14 cellular contexts compared by ENCODE assay signal in genomic region chr16:74623846-74624245, GRCh38.
"Had no signal": no experiment of that assay in that cellular context is flagged by ENCODE, and none has a peak within 500 bp of the region (broad histone marks: within the 10 kb centered on the region; RNA-seq: fewer than 3 reads in every experiment).

No MANE protein-coding gene starts in this region.

- H3K9me3 Mint-ChIP-seq: activated naive CD4-positive, alpha-beta T cell treated with anti-CD3 and anti-CD28 coated beads, Interleukin-2, amount 50 U/mL, for 72 hours; effector memory CD8-positive, alpha-beta T cell; memory B cell; naive B cell; stimulated activated naive B cell treated with anti-CD40 and anti-IgM and Interleukin-4, amounts not matched to agents 10 μg/mL and 1 μg/mL and 100 μg/mL, for 72 hours had no signal

- H3K27me3 Mint-ChIP-seq: effector memory CD8-positive, alpha-beta T cell; memory B cell; naive B cell; stimulated activated naive B cell treated with anti-CD40 and anti-IgM and Interleukin-4, amounts not matched to agents 10 μg/mL and 1 μg/mL and 100 μg/mL, for 72 hours had no signal

- DNase-seq: activated CD4-positive, alpha-beta T cell treated with anti-CD3 and anti-CD28 coated beads for 1 hour; activated gamma-delta T cell treated with Interleukin-2 at 50 U/mL for 16 hours; esophagus squamous epithelium; heart right ventricle; ovary; psoas muscle; sigmoid colon; stimulated activated CD4-positive, alpha-beta T cell treated with anti-CD3 and anti-CD28 coated beads, Interleukin-4, amount 100 ng/mL, for 4 hours; stimulated activated naive B cell treated with anti-CD40 and anti-IgM and Interleukin-4, amounts not matched to agents 10 μg/mL and 1 μg/mL and 100 μg/mL, for 72 hours; uterus had no signal

- H3K4me3 Mint-ChIP-seq: effector memory CD8-positive, alpha-beta T cell; memory B cell; naive B cell; stimulated activated naive B cell treated with anti-CD40 and anti-IgM and Interleukin-4, amounts not matched to agents 10 μg/mL and 1 μg/mL and 100 μg/mL, for 72 hours had no signal

- ATAC-seq: activated naive CD4-positive, alpha-beta T cell treated with anti-CD3 and anti-CD28 coated beads, Interleukin-2, amount 50 U/mL, for 72 hours had no signal

- H3K27ac Mint-ChIP-seq: stimulated activated naive B cell treated with anti-CD40 and anti-IgM and Interleukin-4, amounts not matched to agents 10 μg/mL and 1 μg/mL and 100 μg/mL, for 72 hours had no signal
